10 cellular contexts compared by ENCODE assay signal in the genomic region with DNA sequence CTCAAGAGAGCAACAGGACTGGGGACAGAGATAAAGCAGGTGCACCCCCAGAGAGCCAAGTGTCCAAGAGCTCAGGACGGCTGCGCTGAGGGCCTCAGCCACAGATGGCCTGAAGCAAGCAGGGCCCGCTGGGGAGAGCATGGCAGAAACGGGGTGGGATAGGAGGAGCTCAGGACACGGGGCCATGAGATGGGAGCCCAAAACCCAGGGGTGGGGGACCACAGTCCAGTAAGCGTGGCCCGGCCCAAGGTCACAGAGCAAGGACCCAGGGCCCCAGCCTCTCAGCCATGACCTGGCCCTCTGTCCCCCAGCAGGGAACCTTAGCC. TPM values are rescaled to one million over a fixed set of nuclear protein-coding genes. Genes with fewer than 3 reads are reported as not detected.
A peak's percentile ranks its signal among the peaks of the same experiment; 100 is the strongest.
DNase-seq lines count a peak whose midpoint lies in the region; ATAC-seq, FAIRE-seq and TF ChIP-seq lines count a peak whose summit lies in the region.
"Had no signal": no experiment of that assay in that cellular context is flagged by ENCODE, and none has a peak within 500 bp of the region (broad histone marks: within the 10 kb centered on the region; RNA-seq: fewer than 3 reads in every experiment).

No MANE protein-coding gene starts in this region.

- no peak for TF ChIP-seq CTCF in HFF-Myc (IDR thresholded peaks at IDR 0.05; ENCODE audit: low read depth, low read length, missing control alignments)
- no peak for TF ChIP-seq CTCF in body of pancreas (IDR thresholded peaks at IDR 0.05)
- TF ChIP-seq CTCF in keratinocyte (optimal IDR thresholded peaks at IDR 0.05 in 1 of 3, IDR thresholded peaks at IDR 0.05 in 1 of 3, conservative IDR thresholded peaks at IDR 0.05 in 1 of 3; ENCODE audit: extremely low read depth in 1 of 3, insufficient read depth in 2 of 3, low read length in 3 of 3): no peak
- TF ChIP-seq CTCF in stomach (IDR thresholded peaks at IDR 0.05): no peak

- H3K36me3 ChIP-seq in body of pancreas (replicated peaks in 1 of 2; ENCODE audit: insufficient read depth in 1 of 2, low read depth in 2 of 2) (peaks cover 0 to 6% of the 10 kb centered on the region in 2 donors), keratinocyte (ENCODE audit: control insufficient read depth in 2 of 2, extremely low read depth in 1 of 2, insufficient read depth in 2 of 2, low read length in 2 of 2) (peaks cover 24 to 34% of the 10 kb centered on the region in 2 experiments), stomach (peaks cover 24 to 38% (median 34%) of the 10 kb centered on the region in 4 donors)

- dilution Hi-C loops in keratinocyte (cut with MboI; ENCODE audit: extremely low pct_ligation_motif_present, low sequenced_read_pairs): no loop called here

- H3K27me3 ChIP-seq in body of pancreas (no peaks in the 10 kb centered on the region), keratinocyte (ENCODE audit: control insufficient read depth, extremely low read depth, insufficient read depth, low read length) (no peaks in the 10 kb centered on the region), stomach (no peaks in the 10 kb centered on the region)

- peak overlapping the region; percentile 100 for H3K4me2 ChIP-seq in keratinocyte (ENCODE audit: control insufficient read depth, extremely low read depth, insufficient read depth, low read depth, low read length)

- TF ChIP-seq POLR2A in body of pancreas (IDR thresholded peaks at IDR 0.05): no peak
- TF ChIP-seq POLR2A in stomach (IDR thresholded peaks at IDR 0.05): no peak

- peaks cover 22% of the 10 kb centered on the region for H3K79me2 ChIP-seq in keratinocyte (ENCODE audit: control insufficient read depth, insufficient read depth, low read length)

- no peak for FAIRE-seq in keratinocyte (lab: Jason Lieb, UNC)
- FAIRE-seq: endometrium had no signal

- TF ChIP-seq EP300 in stomach (IDR thresholded peaks at IDR 0.05): no peak

- peak overlapping the region; percentile 99 for H3K9ac ChIP-seq in keratinocyte (ENCODE audit: control insufficient read depth, extremely low read depth, insufficient read depth, low read length)

- no peak overlapping the region for H3K27ac ChIP-seq in body of pancreas
- H3K27ac ChIP-seq in keratinocyte (ENCODE audit: control insufficient read depth, insufficient read depth, low read length): peak overlapping the region; percentile 100
- peak overlapping the region; percentile 51 to 79 (median 77) for H3K27ac ChIP-seq in stomach

- WGBS in body of pancreas, 2 donors: 68 to 85% methylated on average over 7 of the region's 7 CpGs
- WGBS in stomach, 5 donors: 55 to 76% (median 72%) methylated on average over 5 to 7 of the region's 7 CpGs

- peak; percentile 16 for ATAC-seq in body of pancreas
- ATAC-seq in GM18867 (IDR thresholded peaks at IDR 0.05; ENCODE audit: unreplicated experiment): no peak
- ATAC-seq: activated T-helper 17 cell treated with anti-CD3 and anti-CD28 coated beads, Interleukin-2, amount 50 U/mL, for 72 hours had no signal

- H2AFZ ChIP-seq in keratinocyte (ENCODE audit: control insufficient read depth, low read length): no peak overlapping the region

- no peaks in the 10 kb centered on the region for H3K9me1 ChIP-seq in keratinocyte (ENCODE audit: control insufficient read depth, extremely low read depth, insufficient read depth, low read length)

- intact Hi-C loops in body of pancreas (cut with DNase I) (no loop called here), stomach (cut with DNase I; ENCODE audit: low total_unique reads) (no loop called here)

- H3K4me1 ChIP-seq in body of pancreas (peaks cover 10% of the 10 kb centered on the region), keratinocyte (ENCODE audit: control insufficient read depth, extremely low read depth, insufficient read depth, low read length) (peaks cover 80% of the 10 kb centered on the region), stomach (peaks cover 41 to 60% (median 49%) of the 10 kb centered on the region in 4 donors)

- H4K20me1 ChIP-seq in keratinocyte (ENCODE audit: control insufficient read depth, extremely low read depth, insufficient read depth, low read length): peaks cover 2% of the 10 kb centered on the region

- no peak for DNase-seq in HFF-Myc (ENCODE audit: extremely low read depth, low read depth)
- no peak for DNase-seq in body of pancreas
- DNase-seq in keratinocyte (ENCODE audit: low read depth, low spot score): no peak
- no peak for DNase-seq in stomach
- no peak for DNase-seq in T-helper 9 cell
- DNase-seq in AG08395 (ENCODE audit: low spot score): no peak
- no peak for DNase-seq in HUDEP-2 (lab: John Stamatoyannopoulos, UW; ENCODE audit: unreplicated experiment in 76 of 76)

- H3K4me3 ChIP-seq in HFF-Myc (replicated peaks; ENCODE audit: low read depth, low read length) (peak overlapping the region; percentile 27), body of pancreas (no peak overlapping the region), keratinocyte (ENCODE audit: control insufficient read depth in 2 of 3, extremely low read depth in 1 of 3, insufficient read depth in 2 of 3, low read depth in 1 of 3, low read length in 3 of 3) (peak overlapping the region; percentile 10 to 59 (median 42)), stomach (no peak overlapping the region)

- H3K9me3 ChIP-seq in body of pancreas (no peaks in the 10 kb centered on the region), keratinocyte (ENCODE audit: control insufficient read depth, low read depth, low read length) (no peaks in the 10 kb centered on the region), stomach (no peaks in the 10 kb centered on the region)

RNA-seq across cellular contexts. Expression of a gene that starts 9.5 kb away (rescaled TPM):
- total RNA-seq in body of pancreas (1 to 10 TPM; 2.6 to 3.3 TPM), stomach (10 to 100 TPM in 1 of 5 donors, 1 to 10 TPM in 3, under 1 TPM in 1; 0.58 to 23.7 (median 4.6) TPM)
- polyA plus RNA-seq in keratinocyte (103 to 172 TPM (median 121 TPM) in 3 replicates), stomach (10 to 100 TPM in 1 of 3 donors, 1 to 10 TPM in 2; 4.9 to 11.2 (median 5.1) TPM)
- 36.1 TPM for polyA plus RNA-seq in keratinocyte (2011; ENCODE audit: low read depth)
- 119 and 152 TPM in 2 replicates for polyA plus RNA-seq in keratinocyte (2011; cell fraction: cytosol; rRNA removed)
- polyA plus RNA-seq in keratinocyte (2011; cell fraction: nucleus; rRNA removed): 143 and 170 TPM in 2 replicates
- polyA plus RNA-seq in keratinocyte (2012; ENCODE audit: low replicate concordance): 84.5 and 106 TPM in 2 replicates
- polyA minus RNA-seq in keratinocyte: 280 to 386 TPM (median 351 TPM) in 3 replicates
- 419 TPM for polyA minus RNA-seq in keratinocyte (2011; cell fraction: cytosol; rRNA and poly(A)+ RNA removed)
- polyA minus RNA-seq in keratinocyte (2011; cell fraction: nucleus; rRNA and poly(A)+ RNA removed): 133 and 142 TPM in 2 replicates

RNA-seq across cellular contexts. Expression of a gene that starts 51.2 kb away (rescaled TPM):
- total RNA-seq in body of pancreas (100 to 1,000 TPM; 370 to 792 TPM), stomach (1,000 to 10,000 TPM in 1 of 5 donors, 100 to 1,000 TPM in 4; 144 to 1,657 (median 865) TPM)
- polyA plus RNA-seq in keratinocyte (1,648 to 2,317 TPM (median 2,262 TPM) in 3 replicates), stomach (1,000 to 10,000 TPM; 2,501 to 3,071 (median 2,933) TPM)
- polyA plus RNA-seq in keratinocyte (2011; ENCODE audit: low read depth): 230 TPM
- polyA plus RNA-seq in keratinocyte (2011; cell fraction: cytosol; rRNA removed): 2,612 and 3,378 TPM in 2 replicates
- 709 and 840 TPM in 2 replicates for polyA plus RNA-seq in keratinocyte (2011; cell fraction: nucleus; rRNA removed)
- polyA plus RNA-seq in keratinocyte (2012; ENCODE audit: low replicate concordance): 2,251 and 2,683 TPM in 2 replicates
- polyA minus RNA-seq in keratinocyte: 629 to 1,712 TPM (median 1,279 TPM) in 3 replicates
- polyA minus RNA-seq in keratinocyte (2011; cell fraction: cytosol; rRNA and poly(A)+ RNA removed): 1,741 TPM
- 213 and 241 TPM in 2 replicates for polyA minus RNA-seq in keratinocyte (2011; cell fraction: nucleus; rRNA and poly(A)+ RNA removed)

Comparison
In these comparisons a context has a peak if more than half of its experiments do, and no peak if none do; other contexts are left out.
1. H3K4me3 ChIP-seq: peak in HFF-Myc (single experiment) and keratinocyte (3 of 3); none in body of pancreas (0 of 2) and stomach (0 of 4).
2. H3K27ac ChIP-seq: peak in keratinocyte (single experiment) and stomach (5 of 5); none in body of pancreas (0 of 4).